In genomic region chr1:25462732-25463131, GRCh38 we compare ENCODE assay signal across 20 cellular contexts. TPM values are rescaled to one million over a fixed set of nuclear protein-coding genes. Genes with fewer than 3 reads are reported as not detected.
A peak's percentile ranks its signal among the peaks of the same experiment; 100 is the strongest.
DNase-seq lines count a peak whose midpoint lies in the region; ATAC-seq and TF ChIP-seq lines count a peak whose summit lies in the region.
"Had no signal": no experiment of that assay in that cellular context is flagged by ENCODE, and none has a peak within 500 bp of the region (broad histone marks: within the 10 kb centered on the region; RNA-seq: fewer than 3 reads in every experiment).

No MANE protein-coding gene starts in this region.

- intact Hi-C loops in left ventricle myocardium superior (cut with micrococcal nuclease), result no loop called here
- intact Hi-C loops in aorta (cut with DNase I), result no loop called here
- intact Hi-C loops in Caco-2 (cut with micrococcal nuclease; ENCODE audit: unreplicated experiment), result no loop called here

- H3K4me3 ChIP-seq in aorta (ENCODE audit: low read length in 2 of 2) (no peak overlapping the region), Caco-2 (ENCODE audit: low read depth, low read length) (no peak overlapping the region)
- H3K4me3 ChIP-seq: hepatocyte, SJSA1 had no signal

- H3K36me3 Mint-ChIP-seq in Caco-2 (ENCODE audit: insufficient read depth, unreplicated experiment) (peaks cover 13% of the 10 kb centered on the region), glutamatergic neuron (ENCODE audit: unreplicated experiment) (no peaks in the 10 kb centered on the region)

- CTCF ChIA-PET in Caco-2 (lab: Charles Lee), result no interaction called here

- H3K4me3 Mint-ChIP-seq in Caco-2 (ENCODE audit: unreplicated experiment) (no peak overlapping the region), glutamatergic neuron (ENCODE audit: unreplicated experiment) (no peak overlapping the region)
- H3K4me3 Mint-ChIP-seq: activated CD8-positive, alpha-beta T cell treated with anti-CD3 and anti-CD28 coated beads, Interleukin-2, amount 10 ng/mL, durations not matched to agents 7 days and 5 days; activated naive CD4-positive, alpha-beta T cell treated with anti-CD3 and anti-CD28 coated beads for 36 hours; naive B cell; T-helper 2 cell treated with Interferon-gamma antibody and Interleukin-4, amounts not matched to agents 5 μg/mL and 100 μg/mL, for 36 hours had no signal

- H3K4me1 Mint-ChIP-seq in Caco-2 (ENCODE audit: low read depth, unreplicated experiment) (no peaks in the 10 kb centered on the region), glutamatergic neuron (ENCODE audit: low read depth, unreplicated experiment) (peaks cover 3% of the 10 kb centered on the region)

- H3K9me3 ChIP-seq in aorta (ENCODE audit: control insufficient read depth, low read length) (no peaks in the 10 kb centered on the region), Caco-2 (no peaks in the 10 kb centered on the region)
- H3K9me3 ChIP-seq: SJSA1 had no signal

- peaks cover 0 to 4% of the 10 kb centered on the region in 2 donors for H3K36me3 ChIP-seq in aorta (ENCODE audit: control insufficient read depth in 1 of 2, insufficient read depth in 2 of 2, low read length in 1 of 2)
- no peaks in the 10 kb centered on the region for H3K36me3 ChIP-seq in Caco-2 (ENCODE audit: control insufficient read depth, insufficient read depth, low read length)

- POLR2A ChIA-PET in Caco-2 (lab: Charles Lee), result no interaction called here

- H3K4me1 ChIP-seq in aorta (ENCODE audit: control insufficient read depth in 1 of 2, insufficient read depth in 2 of 2, low read length in 2 of 2) (peaks cover 0 to 3% of the 10 kb centered on the region in 2 donors), Caco-2 (no peaks in the 10 kb centered on the region)
- H3K4me1 ChIP-seq: SJSA1 had no signal

- 13 to 26% methylated on average over 5 of the region's 5 CpGs for WGBS in aorta, 2 donors

- H3K27ac Mint-ChIP-seq in Caco-2 (ENCODE audit: unreplicated experiment) (no peak overlapping the region), glutamatergic neuron (ENCODE audit: unreplicated experiment) (no peak overlapping the region)
- H3K27ac Mint-ChIP-seq: activated CD8-positive, alpha-beta T cell treated with anti-CD3 and anti-CD28 coated beads, Interleukin-2, amount 10 ng/mL, durations not matched to agents 7 days and 5 days; activated naive CD4-positive, alpha-beta T cell treated with anti-CD3 and anti-CD28 coated beads for 36 hours; T-helper 2 cell treated with Interferon-gamma antibody and Interleukin-4, amounts not matched to agents 5 μg/mL and 100 μg/mL, for 36 hours had no signal

- ATAC-seq in left ventricle myocardium superior (peak; percentile 84), GM21723 (IDR thresholded peaks at IDR 0.05; ENCODE audit: unreplicated experiment) (no peak), aorta (ENCODE audit: low FRiP score) (no peak)
- ATAC-seq: activated CD8-positive, alpha-beta T cell treated with anti-CD3 and anti-CD28 coated beads, Interleukin-2, amount 10 ng/mL, durations not matched to agents 7 days and 5 days; HCT116; Panc1 had no signal

- H3K9me3 Mint-ChIP-seq in Caco-2 (ENCODE audit: unreplicated experiment) (no peaks in the 10 kb centered on the region), glutamatergic neuron (ENCODE audit: unreplicated experiment) (peaks cover 3% of the 10 kb centered on the region)
- H3K9me3 Mint-ChIP-seq: activated naive CD4-positive, alpha-beta T cell treated with anti-CD3 and anti-CD28 coated beads for 36 hours; naive B cell; T-helper 2 cell treated with Interferon-gamma antibody and Interleukin-4, amounts not matched to agents 5 μg/mL and 100 μg/mL, for 36 hours had no signal

- H3K27me3 Mint-ChIP-seq in Caco-2 (ENCODE audit: insufficient read depth, unreplicated experiment), result no peaks in the 10 kb centered on the region
- no peaks in the 10 kb centered on the region for H3K27me3 Mint-ChIP-seq in glutamatergic neuron (ENCODE audit: unreplicated experiment)
- H3K27me3 Mint-ChIP-seq: naive B cell had no signal

- BruUV-seq in Caco-2 (replicated peaks; lab: Mats Ljungman, UMichigan), result no TSS peak

- H3K27me3 ChIP-seq in aorta (ENCODE audit: control insufficient read depth in 1 of 2, insufficient read depth in 2 of 2, low read length in 1 of 2) (no peaks in the 10 kb centered on the region), Caco-2 (replicated peaks; ENCODE audit: control insufficient read depth, insufficient read depth, low read length) (no peaks in the 10 kb centered on the region)
- H3K27me3 ChIP-seq: hepatocyte, SJSA1 had no signal

- TF ChIP-seq CTCF in VCaP (conservative IDR thresholded peaks at IDR 0.05) (no peak), Caco-2 (IDR thresholded peaks at IDR 0.05; ENCODE audit: insufficient read depth in 1 of 2, low read depth in 1 of 2, low read length in 1 of 2, severe bottlenecking in 1 of 2, unreplicated experiment in 1 of 2) (no peak), glutamatergic neuron (IDR thresholded peaks at IDR 0.05; ENCODE audit: partially characterized antibody, unreplicated experiment) (no peak)

- H3K27ac ChIP-seq in VCaP, result peak overlapping the region; percentile 70
- H3K27ac ChIP-seq in aorta (ENCODE audit: low read depth in 1 of 2, low read length in 2 of 2), result no peak overlapping the region
- H3K27ac ChIP-seq: hepatocyte, SJSA1 had no signal

- peak; percentile 46 for DNase-seq in DMS79 treated with DMSO at 0.1 percent for 48 hours (lab: John Stamatoyannopoulos, UW)
- peak; percentile 62 for DNase-seq in NCI-H1092 treated with DMSO at 0.1 percent for 48 hours (lab: John Stamatoyannopoulos, UW)
- no peak for DNase-seq in left ventricle myocardium superior
- DNase-seq in aorta, result no peak
- no peak for DNase-seq in Caco-2
- DNase-seq in glutamatergic neuron, result no peak
- DNase-seq: activated CD4-positive, CD25-positive, alpha-beta regulatory T cell; activated CD8-positive, alpha-beta T cell treated with anti-CD3 and anti-CD28 coated beads, Interleukin-2, amount 10 ng/mL, durations not matched to agents 7 days and 5 days; activated naive CD4-positive, alpha-beta T cell treated with anti-CD3 and anti-CD28 coated beads for 36 hours; activated T-cell treated with anti-CD3 and anti-CD28 coated beads, Interleukin-2, amount 50 U/mL, for 1 hour; mammary epithelial cell; naive B cell; NCI-H774 had no signal

RNA-seq across cellular contexts. Expression of gene MACO1, which starts 32.0 kb away (rescaled TPM):
- total RNA-seq in left ventricle myocardium superior (15.6 TPM), aorta (10 to 100 TPM; 14.8 to 19.7 TPM), Caco-2 (2022) (16.8 TPM in 2 replicates), glutamatergic neuron (ENCODE audit: unreplicated experiment) (85.4 TPM)
- polyA plus RNA-seq in aorta, result 10 to 100 TPM in 1 of 2 donors, 1 to 10 TPM in 1; 5.0 to 12.4 TPM

RNA-seq across cellular contexts. Expression of gene RHCE, which starts 42.1 kb away (rescaled TPM):
- total RNA-seq in left ventricle myocardium superior, result 1.0 TPM
- under 1 TPM in 1 of 2 donors, not detected in 1; 0.69 TPM for total RNA-seq in aorta
- polyA plus RNA-seq in aorta, result not detected
- 0.30 TPM in 1 of 2 replicates, not detected in the other for total RNA-seq in Caco-2 (2022)
- total RNA-seq in glutamatergic neuron (ENCODE audit: unreplicated experiment), result 1.2 TPM

Comparison
In these comparisons a context has a peak if more than half of its experiments do, and no peak if none do; other contexts are left out.
1. DNase-seq: peak in DMS79 treated with DMSO at 0.1 percent for 48 hours (single experiment) and NCI-H1092 treated with DMSO at 0.1 percent for 48 hours (single experiment); none in left ventricle myocardium superior (single experiment), aorta (0 of 2), Caco-2 (0 of 2) and glutamatergic neuron (single experiment).